Comparison of ENCODE assay signal across 18 cellular contexts in the genomic region with DNA sequence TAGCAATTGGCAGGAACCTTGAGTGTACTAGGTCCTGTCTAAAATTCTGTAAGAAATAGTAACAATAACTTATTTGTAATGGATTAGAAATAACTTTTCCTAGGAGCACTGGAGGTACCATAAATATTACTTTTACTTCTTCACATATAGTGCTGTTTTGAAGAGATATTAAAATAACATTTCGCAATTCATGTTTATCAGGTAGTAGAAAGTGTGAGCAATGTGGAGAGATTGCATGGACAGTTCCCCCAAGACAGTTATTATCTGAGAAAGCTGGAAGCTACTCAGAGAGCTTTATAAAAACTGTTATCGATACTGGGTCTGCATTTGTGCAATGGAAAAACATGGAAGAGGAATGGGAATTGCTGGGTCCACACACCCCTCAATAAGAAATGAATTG.
A peak's percentile ranks its signal among the peaks of the same experiment; 100 is the strongest.
DNase-seq lines count a peak whose midpoint lies in the region; ATAC-seq, FAIRE-seq and TF ChIP-seq lines count a peak whose summit lies in the region.
"Had no signal": no experiment of that assay in that cellular context is flagged by ENCODE, and none has a peak within 500 bp of the region (broad histone marks: within the 10 kb centered on the region; RNA-seq: fewer than 3 reads in every experiment).

No MANE protein-coding gene starts in this region.

- H3K4me2 ChIP-seq in HepG2 (ENCODE audit: low read depth, low read length) (no peak overlapping the region), K562 (ENCODE audit: insufficient read depth, low read length) (no peak overlapping the region), mesendoderm (ENCODE audit: low read length) (no peak overlapping the region)
- H3K4me2 ChIP-seq: BLaER1 had no signal

- H4K5ac ChIP-seq in mesendoderm (ENCODE audit: low read length), result no peak overlapping the region

- no peak overlapping the region for H3K4ac ChIP-seq in mesendoderm (ENCODE audit: low read depth, low read length)

- H4K8ac ChIP-seq in mesendoderm (ENCODE audit: low read depth, low read length), result no peak overlapping the region

- no peak overlapping the region for H2AK5ac ChIP-seq in mesendoderm (ENCODE audit: low read length)

- H3K27ac ChIP-seq in HepG2 (ENCODE audit: extremely low read length, insufficient read depth, low read length) (no peak overlapping the region), right lobe of liver (no peak overlapping the region), K562 (ENCODE audit: extremely low read depth, low read depth, low read length) (no peak overlapping the region), mesendoderm (ENCODE audit: low read depth, low read length) (no peak overlapping the region)
- no peak overlapping the region for H3K27ac ChIP-seq in naive thymus-derived CD4-positive, alpha-beta T cell (ENCODE audit: low read depth, low read length)
- H3K27ac ChIP-seq: 22Rv1, BLaER1, GM23248, HL-60 had no signal

- H3K9me1 ChIP-seq in K562 (ENCODE audit: control insufficient read depth, insufficient read depth, low read length), result no peaks in the 10 kb centered on the region

- WGBS in HepG2 (ENCODE audit: low lambda C conversion rate), result 99% methylated on average over 2 of the region's 2 CpGs
- WGBS in right lobe of liver (ENCODE audit: insufficient coverage, low coverage, low lambda C conversion rate, missing lambda C conversion rate), result 90% methylated on average over 2 of the region's 2 CpGs
- 55% methylated on average over 2 of the region's 2 CpGs for WGBS in K562 (ENCODE audit: insufficient coverage, low coverage, missing lambda C conversion rate)
- no CpG with 5 or more reads among the region's 2 CpGs for WGBS in mesendoderm (ENCODE audit: extremely low coverage, insufficient coverage, low lambda C conversion rate)

- TF ChIP-seq EP300 in HepG2 (IDR thresholded peaks at IDR 0.05; ENCODE audit: low read depth in 2 of 2, low read length in 2 of 2) (no peak), HepG2 (CRISPR knock-in tag; IDR thresholded peaks at IDR 0.05; ENCODE audit: borderline replicate concordance) (no peak), K562 (IDR thresholded peaks at IDR 0.05; ENCODE audit: low read length) (no peak)

- BruUV-seq in HepG2 (replicated peaks; lab: Mats Ljungman, UMichigan), result no TSS peak
- no TSS peak for BruUV-seq in K562 (replicated peaks; lab: Mats Ljungman, UMichigan)

- H3K79me1 ChIP-seq in mesendoderm (ENCODE audit: low read length), result no peaks in the 10 kb centered on the region

- H2BK120ac ChIP-seq in mesendoderm (ENCODE audit: low read depth, low read length), result no peak overlapping the region

- DNase-seq in HepG2 (ENCODE audit: low spot score), result no peak
- no peak for DNase-seq in right lobe of liver
- no peak for DNase-seq in K562 (ENCODE audit: extremely low read depth in 1 of 4, low spot score in 3 of 4)
- no peak for DNase-seq in mesendoderm
- no peak for DNase-seq in naive thymus-derived CD4-positive, alpha-beta T cell
- no peak for DNase-seq in DMS53 treated with DMSO at 0.1 percent for 48 hours (lab: John Stamatoyannopoulos, UW; ENCODE audit: unreplicated experiment)
- DNase-seq: CD4-positive, alpha-beta memory T cell; DND-41; EL; GM23248 had no signal

- no peak overlapping the region for H3K56ac ChIP-seq in mesendoderm (ENCODE audit: low read length)

- POLR2A ChIA-PET in HepG2 (lab: Yijun Ruan, JAX), result no interaction called here
- POLR2A ChIA-PET in K562 (lab: Yijun Ruan, JAX), result no interaction called here
- POLR2A ChIA-PET in naive thymus-derived CD4-positive, alpha-beta T cell (lab: Charles Lee), result no interaction called here

- H3K27me3 ChIP-seq in HepG2 (ENCODE audit: control insufficient read depth in 1 of 2, insufficient read depth in 2 of 2, low read length in 2 of 2) (no peaks in the 10 kb centered on the region), right lobe of liver (no peaks in the 10 kb centered on the region), K562 (ENCODE audit: control insufficient read depth in 2 of 2, insufficient read depth in 2 of 2, low read length in 2 of 2) (no peaks in the 10 kb centered on the region), mesendoderm (ENCODE audit: insufficient read depth, low read length, poor library complexity) (no peaks in the 10 kb centered on the region)
- H3K27me3 ChIP-seq in naive thymus-derived CD4-positive, alpha-beta T cell (ENCODE audit: control insufficient read depth in 2 of 2, insufficient read depth in 2 of 2, low read length in 2 of 2), result no peaks in the 10 kb centered on the region
- H3K27me3 ChIP-seq: BLaER1 had no signal

- in situ Hi-C loops in HepG2 (cut with HindIII; ENCODE audit: extremely low pct_ligation_motif_present, low pct_unique_long_range_greater_than_20kb), result loop anchor here (25.0 kb wide), 1 partner anchor 414 kb away; no protein-coding TSS in a partner anchor
- in situ Hi-C loops in K562 (cut with MboI), result loop anchor here (25.0 kb wide), 1 partner anchor 414 kb away; no protein-coding TSS in a partner anchor

- TF ChIP-seq POLR2A in HepG2 (IDR thresholded peaks at IDR 0.05; ENCODE audit: insufficient read depth in 1 of 2, low read depth in 2 of 2, low read length in 2 of 2), result no peak
- TF ChIP-seq POLR2A in right lobe of liver (IDR thresholded peaks at IDR 0.05), result no peak
- no peak for TF ChIP-seq POLR2A in K562 (conservative IDR thresholded peaks at IDR 0.05)

- no peak for FAIRE-seq in HepG2 (lab: Jason Lieb, UNC)
- FAIRE-seq in K562 (lab: Jason Lieb, UNC), result no peak
- FAIRE-seq: GM12878 had no signal

- H3K27me3 Mint-ChIP-seq in naive thymus-derived CD4-positive, alpha-beta T cell, result peaks cover 0 to 9% (median 0%) of the 10 kb centered on the region in 5 donors
- H3K27me3 Mint-ChIP-seq: CD4-positive, alpha-beta memory T cell; IgD-negative memory B cell had no signal

- H3K4me1 ChIP-seq in HepG2 (ENCODE audit: insufficient read depth, low read length) (no peaks in the 10 kb centered on the region), right lobe of liver (no peaks in the 10 kb centered on the region), K562 (replicated peaks in 1 of 2; ENCODE audit: control insufficient read depth in 2 of 2, insufficient read depth in 2 of 2, low read length in 2 of 2) (peaks cover 0 to 4% of the 10 kb centered on the region in 2 experiments; a peak in 2 of 5 replicates), mesendoderm (ENCODE audit: control insufficient read depth, low read depth, low read length) (peaks cover 1% of the 10 kb centered on the region)
- peaks cover 0 to 4% of the 10 kb centered on the region in 2 donors for H3K4me1 ChIP-seq in naive thymus-derived CD4-positive, alpha-beta T cell (ENCODE audit: control insufficient read depth in 2 of 2, insufficient read depth in 2 of 2, low read length in 2 of 2)
- H3K4me1 ChIP-seq: HAP-1 had no signal

- H3K4me3 Mint-ChIP-seq in naive thymus-derived CD4-positive, alpha-beta T cell, result no peak overlapping the region
- H3K4me3 Mint-ChIP-seq: CD14-positive monocyte; CD4-positive, alpha-beta memory T cell; IgD-negative memory B cell had no signal

- intact Hi-C loops in HepG2 (cut with micrococcal nuclease; ENCODE audit: unreplicated experiment), result no loop called here
- intact Hi-C loops in right lobe of liver (cut with DNase I), result no loop called here
- intact Hi-C loops in K562 (cut with micrococcal nuclease), result no loop called here
- intact Hi-C loops in naive thymus-derived CD4-positive, alpha-beta T cell (cut with micrococcal nuclease), result no loop called here

- H3K9me3 ChIP-seq in HepG2 (ENCODE audit: low read length), result no peaks in the 10 kb centered on the region
- H3K9me3 ChIP-seq in right lobe of liver, result no peaks in the 10 kb centered on the region
- no peaks in the 10 kb centered on the region for H3K9me3 ChIP-seq in K562 (replicated peaks; ENCODE audit: control insufficient read depth, insufficient read depth, low read depth, low read length)
- no peaks in the 10 kb centered on the region for H3K9me3 ChIP-seq in naive thymus-derived CD4-positive, alpha-beta T cell (ENCODE audit: control insufficient read depth in 2 of 3, low read length in 3 of 3)
- H3K9me3 ChIP-seq: BLaER1, HAP-1 had no signal

- H3K9ac ChIP-seq in HepG2 (ENCODE audit: insufficient read depth, low read depth, low read length) (no peak overlapping the region), K562 (ENCODE audit: insufficient read depth in 1 of 2, low read depth in 2 of 2, low read length in 2 of 2) (no peak overlapping the region), mesendoderm (ENCODE audit: low read length) (no peak overlapping the region)
- H3K9ac ChIP-seq: BLaER1, GM23248 had no signal

- H4K20me1 ChIP-seq in HepG2 (ENCODE audit: insufficient read depth, low read length), result no peaks in the 10 kb centered on the region
- H4K20me1 ChIP-seq in K562 (replicated peaks; ENCODE audit: control insufficient read depth, insufficient read depth, low read length), result no peaks in the 10 kb centered on the region
- H4K20me1 ChIP-seq: BLaER1 had no signal

- H2AFZ ChIP-seq in HepG2 (ENCODE audit: low read length), result no peak overlapping the region
- no peak overlapping the region for H2AFZ ChIP-seq in K562 (ENCODE audit: low read depth, low read length)
- H2AFZ ChIP-seq: GM23248 had no signal

- no peak for ATAC-seq in HepG2
- ATAC-seq in right lobe of liver, result no peak
- 0 out of 3 replicates have a peak, but pooled peaks have one; percentile 22 for ATAC-seq in K562
- ATAC-seq in naive thymus-derived CD4-positive, alpha-beta T cell, result no peak
- ATAC-seq in GM21825 (IDR thresholded peaks at IDR 0.05; ENCODE audit: unreplicated experiment), result no peak
- ATAC-seq: GM12878 had no signal

- no peak overlapping the region for H3K18ac ChIP-seq in mesendoderm (ENCODE audit: low read length)

- H3K36me3 ChIP-seq in HepG2 (replicated peaks in 1 of 2; ENCODE audit: control insufficient read depth in 1 of 2, insufficient read depth in 2 of 2, low read length in 2 of 2) (no peaks in the 10 kb centered on the region), right lobe of liver (no peaks in the 10 kb centered on the region), K562 (ENCODE audit: control insufficient read depth, insufficient read depth, low read length) (0 out of 3 replicates have a peak, but pooled peaks cover 2% of the 10 kb centered on the region), mesendoderm (ENCODE audit: control insufficient read depth, insufficient read depth, low read length) (no peaks in the 10 kb centered on the region)
- no peaks in the 10 kb centered on the region for H3K36me3 ChIP-seq in naive thymus-derived CD4-positive, alpha-beta T cell (ENCODE audit: control insufficient read depth in 2 of 3, insufficient read depth in 3 of 3, low read length in 3 of 3)
- H3K36me3 ChIP-seq: HAP-1 had no signal

- no peak overlapping the region for H2BK15ac ChIP-seq in mesendoderm (replicated peaks; ENCODE audit: low read depth)

- TF ChIP-seq RAD21 in HepG2 (CRISPR knock-in tag; IDR thresholded peaks at IDR 0.05) (no peak), K562 (CRISPR knock-in tag; conservative IDR thresholded peaks at IDR 0.05 in 1 of 2, IDR thresholded peaks at IDR 0.05 in 1 of 2) (no peak)

- no peaks in the 10 kb centered on the region for H3K79me2 ChIP-seq in HepG2 (ENCODE audit: insufficient read depth, low read length)
- no peaks in the 10 kb centered on the region for H3K79me2 ChIP-seq in K562 (ENCODE audit: control insufficient read depth, insufficient read depth, low read length)
- H3K79me2 ChIP-seq in mesendoderm (ENCODE audit: control insufficient read depth, insufficient read depth, low read length), result no peaks in the 10 kb centered on the region

- no peaks in the 10 kb centered on the region for H3K9me3 Mint-ChIP-seq in naive thymus-derived CD4-positive, alpha-beta T cell
- H3K9me3 Mint-ChIP-seq: CD14-positive monocyte; CD4-positive, alpha-beta memory T cell; IgD-negative memory B cell had no signal

- TF ChIP-seq CTCF in HepG2 (CRISPR knock-in tag; IDR thresholded peaks at IDR 0.05), result no peak
- TF ChIP-seq CTCF in right lobe of liver (IDR thresholded peaks at IDR 0.05), result no peak
- no peak for TF ChIP-seq CTCF in K562 (IDR thresholded peaks at IDR 0.05 in 2 of 3, conservative IDR thresholded peaks at IDR 0.05 in 1 of 3; ENCODE audit: insufficient read depth in 2 of 3, low read depth in 1 of 3, low read length in 3 of 3)

- peak overlapping the region; percentile 18 for H2BK5ac ChIP-seq in mesendoderm (ENCODE audit: low read length)

- peaks cover 0 to 6% (median 0%) of the 10 kb centered on the region in 5 donors for H3K36me3 Mint-ChIP-seq in naive thymus-derived CD4-positive, alpha-beta T cell
- H3K36me3 Mint-ChIP-seq: CD4-positive, alpha-beta memory T cell had no signal

- H3K4me1 Mint-ChIP-seq in naive thymus-derived CD4-positive, alpha-beta T cell, result peaks cover 0 to 11% (median 6%) of the 10 kb centered on the region in 7 donors

- CTCF ChIA-PET in HepG2 (lab: Yijun Ruan, JAX; ENCODE audit: low intra/inter-chr PET ratio, low total read pairs), result no interaction called here
- CTCF ChIA-PET in K562 (lab: Yijun Ruan, JAX; ENCODE audit: low intra/inter-chr PET ratio), result no interaction called here
- CTCF ChIA-PET in naive thymus-derived CD4-positive, alpha-beta T cell (lab: Charles Lee), result no interaction called here

- no peak overlapping the region for H3K23ac ChIP-seq in mesendoderm (ENCODE audit: low read length)

- H3K27ac Mint-ChIP-seq in naive thymus-derived CD4-positive, alpha-beta T cell, result no peak overlapping the region
- H3K27ac Mint-ChIP-seq: CD14-positive monocyte; CD4-positive, alpha-beta memory T cell; IgD-negative memory B cell had no signal

- H3K4me3 ChIP-seq in HepG2 (replicated peaks in 1 of 3; ENCODE audit: insufficient read depth in 1 of 3, low read depth in 2 of 3, low read length in 3 of 3) (no peak overlapping the region), right lobe of liver (no peak overlapping the region), K562 (no peak overlapping the region), mesendoderm (ENCODE audit: low read length) (no peak overlapping the region)
- H3K4me3 ChIP-seq in naive thymus-derived CD4-positive, alpha-beta T cell (ENCODE audit: low read length), result no peak overlapping the region
- H3K4me3 ChIP-seq: BLaER1, GM12878, GM23248, HAP-1 had no signal

Comparison
In these comparisons a context has a peak if more than half of its experiments do, and no peak if none do; other contexts are left out.
1. Of the 241 proteins assayed by ChIP-seq in both HepG2 and K562: peak only in HepG2: none; only in K562: CEBPG; in both: CEBPB; in neither: 239.